8 cellular contexts compared by ENCODE assay signal in genomic region chr3:27360113-27361078, GRCh38. TPM values are rescaled to one million over a fixed set of nuclear protein-coding genes. Genes with fewer than 3 reads are reported as not detected.
A peak's percentile ranks its signal among the peaks of the same experiment; 100 is the strongest.
DNase-seq lines count a peak whose midpoint lies in the region; ATAC-seq, FAIRE-seq and TF ChIP-seq lines count a peak whose summit lies in the region.

No MANE protein-coding gene starts in this region.

- H3K27ac ChIP-seq in SJCRH30 (no peak overlapping the region), pancreas (no peak overlapping the region), H9 (ENCODE audit: insufficient read length, low read depth, low read length) (no peak overlapping the region)

- no peak overlapping the region for H3K4me2 ChIP-seq in H9 (ENCODE audit: insufficient read depth, insufficient read length, low read length)

- H3K27me3 ChIP-seq in SJCRH30 (no peaks in the 10 kb centered on the region), pancreas (no peaks in the 10 kb centered on the region), H9 (ENCODE audit: insufficient read depth, low read length) (no peaks in the 10 kb centered on the region)

- H3K9me3 ChIP-seq in SJCRH30 (replicated peaks) = no peaks in the 10 kb centered on the region
- H3K9me3 ChIP-seq in pancreas = no peaks in the 10 kb centered on the region
- no peaks in the 10 kb centered on the region for H3K9me3 ChIP-seq in H9 (ENCODE audit: control insufficient read depth, low read depth, low read length)

- H3K56ac ChIP-seq in H9 (ENCODE audit: insufficient read length, low read depth, low read length) = no peak overlapping the region

- H3K23me2 ChIP-seq in H9 (ENCODE audit: insufficient read length, low read depth, low read length, poor library complexity, severe bottlenecking) = no peaks in the 10 kb centered on the region

- peaks cover 14% of the 10 kb centered on the region; the same call in 1 of the 2 replicates for H3K4me1 ChIP-seq in SJCRH30
- H3K4me1 ChIP-seq in pancreas = peaks cover 0 to 16% (median 9%) of the 10 kb centered on the region in 3 donors
- peaks cover 3% of the 10 kb centered on the region; the same call in 1 of the 2 replicates for H3K4me1 ChIP-seq in H9 (ENCODE audit: insufficient read depth, low read length)

- no peaks in the 10 kb centered on the region for H3K79me1 ChIP-seq in H9 (ENCODE audit: insufficient read depth, low read depth, low read length, poor library complexity, severe bottlenecking)

- DNase-seq in NCI-H1092 treated with DMSO at 0.1 percent for 48 hours (lab: John Stamatoyannopoulos, UW) (peak; percentile 47), NCI-H1092 (lab: John Stamatoyannopoulos, UW) (no peak), SJCRH30 (peak; percentile 51 to 74), pancreas (no peak), SK-N-DZ (ENCODE audit: low spot score) (no peak), H9 (no peak)
- no peak for DNase-seq in stimulated activated effector memory CD8-positive, alpha-beta T cell treated with anti-CD3 and anti-CD28 coated beads, Interleukin-12 subunit alpha, Interleukin-12 subunit beta, amount 100 ng/mL, for 72 hours (ENCODE audit: low spot score in 2 of 2)

- no peak overlapping the region for H2BK15ac ChIP-seq in H9 (ENCODE audit: low read depth, low read length)

- no peak overlapping the region for H3K9ac ChIP-seq in H9 (ENCODE audit: extremely low read depth, insufficient read length, low read length)

- H3K9me3 Mint-ChIP-seq in H9 = no peaks in the 10 kb centered on the region
- no peaks in the 10 kb centered on the region for H3K9me3 Mint-ChIP-seq in stimulated activated effector memory CD8-positive, alpha-beta T cell treated with anti-CD3 and anti-CD28 coated beads, Interleukin-12 subunit alpha, Interleukin-12 subunit beta, amount 100 ng/mL, for 72 hours

- peaks cover 11 to 14% of the 10 kb centered on the region in 2 experiments for H3K4me1 Mint-ChIP-seq in H9
- no peaks in the 10 kb centered on the region for H3K4me1 Mint-ChIP-seq in stimulated activated effector memory CD8-positive, alpha-beta T cell treated with anti-CD3 and anti-CD28 coated beads, Interleukin-12 subunit alpha, Interleukin-12 subunit beta, amount 100 ng/mL, for 72 hours

- no peak overlapping the region for H4K5ac ChIP-seq in H9 (ENCODE audit: insufficient read length, low read depth, low read length)

- peaks cover 0 to 2% (median 0%) of the 10 kb centered on the region in 3 experiments; a peak in 1 of 7 replicates for H3K36me3 Mint-ChIP-seq in H9 (ENCODE audit: insufficient read depth in 1 of 3, low read depth in 3 of 3)
- no peaks in the 10 kb centered on the region for H3K36me3 Mint-ChIP-seq in stimulated activated effector memory CD8-positive, alpha-beta T cell treated with anti-CD3 and anti-CD28 coated beads, Interleukin-12 subunit alpha, Interleukin-12 subunit beta, amount 100 ng/mL, for 72 hours

- no peaks in the 10 kb centered on the region for H4K20me1 ChIP-seq in H9 (ENCODE audit: control insufficient read depth, insufficient read depth, insufficient read length)

- no peak for FAIRE-seq in pancreas (lab: Jason Lieb, UNC)

- H2BK120ac ChIP-seq in H9 (ENCODE audit: low read depth, low read length, poor library complexity, severe bottlenecking) = no peak overlapping the region

- no peak overlapping the region for H2AK5ac ChIP-seq in H9 (ENCODE audit: insufficient read length, low read length)

- ATAC-seq in HG03565 (IDR thresholded peaks at IDR 0.05; ENCODE audit: unreplicated experiment) = peak; percentile 39
- peak; percentile 48 to 72 (median 64) for ATAC-seq in pancreas
- ATAC-seq in stimulated activated effector memory CD8-positive, alpha-beta T cell treated with anti-CD3 and anti-CD28 coated beads, Interleukin-12 subunit alpha, Interleukin-12 subunit beta, amount 100 ng/mL, for 72 hours = no peak

- no peak overlapping the region for H4K8ac ChIP-seq in H9 (replicated peaks; ENCODE audit: insufficient read length, low read depth, low read length)

- no peaks in the 10 kb centered on the region for H3K27me3 Mint-ChIP-seq in H9 (ENCODE audit: low read depth)

- H3T11ph ChIP-seq in H9 (ENCODE audit: low read length) = no peak overlapping the region

- no peak overlapping the region for H2BK5ac ChIP-seq in H9 (ENCODE audit: insufficient read length, low read length)

- H3K27ac Mint-ChIP-seq in H9 = no peak overlapping the region
- no peak overlapping the region for H3K27ac Mint-ChIP-seq in stimulated activated effector memory CD8-positive, alpha-beta T cell treated with anti-CD3 and anti-CD28 coated beads, Interleukin-12 subunit alpha, Interleukin-12 subunit beta, amount 100 ng/mL, for 72 hours

- no peak overlapping the region for H3K14ac ChIP-seq in H9 (ENCODE audit: insufficient read depth, low read length)

- H3K18ac ChIP-seq in H9 (ENCODE audit: insufficient read length, low read depth, low read length) = no peak overlapping the region

- H3K4ac ChIP-seq in H9 (ENCODE audit: low read depth, low read length) = no peak overlapping the region

- intact Hi-C loops in pancreas (cut with DNase I) = no loop called here

- TF ChIP-seq CTCF in pancreas (IDR thresholded peaks at IDR 0.05) = no peak
- no peak for TF ChIP-seq CTCF in H9 (conservative IDR thresholded peaks at IDR 0.05)

- H3K36me3 ChIP-seq in SJCRH30 (no peaks in the 10 kb centered on the region), pancreas (no peaks in the 10 kb centered on the region)

- no peak overlapping the region for H4K91ac ChIP-seq in H9 (ENCODE audit: insufficient read length, low read depth, low read length)

- 39 to 43% methylated on average over 7 of the region's 7 CpGs for WGBS in pancreas, 2 donors
- no CpG with 5 or more reads among the region's 7 CpGs for WGBS in H9 (ENCODE audit: extremely low coverage, insufficient read length, low lambda C conversion rate)

- H2BK12ac ChIP-seq in H9 (ENCODE audit: insufficient read length, low read depth, low read length) = no peak overlapping the region

- H3K4me3 ChIP-seq in SJCRH30 (no peak overlapping the region), pancreas (no peak overlapping the region)

- H2BK20ac ChIP-seq in H9 (ENCODE audit: low read depth, low read length, poor library complexity, severe bottlenecking) = no peak overlapping the region

- no peak overlapping the region for H3K23ac ChIP-seq in H9 (ENCODE audit: insufficient read length, low read depth, low read length)

- H2AFZ ChIP-seq in H9 (ENCODE audit: low read length) = no peak overlapping the region

- H3K79me2 ChIP-seq in H9 (ENCODE audit: insufficient read depth, low read length) = no peaks in the 10 kb centered on the region

- H3K4me3 Mint-ChIP-seq in H9 = no peak overlapping the region
- H3K4me3 Mint-ChIP-seq in stimulated activated effector memory CD8-positive, alpha-beta T cell treated with anti-CD3 and anti-CD28 coated beads, Interleukin-12 subunit alpha, Interleukin-12 subunit beta, amount 100 ng/mL, for 72 hours = no peak overlapping the region

RNA-seq across cellular contexts. Expression of gene NEK10, which starts 8.8 kb away (rescaled TPM):
- total RNA-seq in SJCRH30 (2014; rRNA removed; shearing (Covaris generic)) = 1.1 and 1.7 TPM in 2 replicates
- total RNA-seq in pancreas (under 1 TPM; 0.24 to 0.90 (median 0.37) TPM), H9 (2021) (0.66 and 0.97 TPM in 2 replicates)
- polyA plus RNA-seq in pancreas = under 1 TPM; 0.30 to 0.42 TPM
- 0.23 and 0.93 TPM in 2 replicates for polyA plus RNA-seq in SK-N-DZ (2014; cell fraction: cytosol; rRNA removed)
- 2.1 and 2.4 TPM in 2 replicates for polyA plus RNA-seq in SK-N-DZ (2014; cell fraction: nucleus; rRNA removed)

Comparison
In these comparisons a context has a peak if more than half of its experiments do, and no peak if none do; other contexts are left out.
1. DNase-seq: peak in NCI-H1092 treated with DMSO at 0.1 percent for 48 hours (single experiment) and SJCRH30 (2 of 2); none in NCI-H1092 (single experiment), pancreas (0 of 6), SK-N-DZ (single experiment), H9 (single experiment) and stimulated activated effector memory CD8-positive, alpha-beta T cell treated with anti-CD3 and anti-CD28 coated beads, Interleukin-12 subunit alpha, Interleukin-12 subunit beta, amount 100 ng/mL, for 72 hours (0 of 2).